In genomic region chr17:30450125-30451027, GRCh38 we compare ENCODE assay signal across 1 cellular context.
TF ChIP-seq lines count a peak whose summit lies in the region.

No MANE protein-coding gene starts in this region.

TF ChIP-seq in HepG2, 621 proteins besides CTCF, POLR2A, EP300 and RAD21 (continued from another document and continues in another):
- TF ChIP-seq KIAA2018 (CRISPR knock-in tag; IDR thresholded peaks at IDR 0.05; ENCODE audit: borderline replicate concordance) (no peak), PHB2 (IDR thresholded peaks at IDR 0.05; ENCODE audit: partially characterized antibody) (no peak), MEF2D (CRISPR knock-in tag; IDR thresholded peaks at IDR 0.05) (0 out of 2 replicates have a peak, but pooled peaks have one; percentile 59), PREB (CRISPR knock-in tag; IDR thresholded peaks at IDR 0.05) (no peak), CSRNP1 (CRISPR knock-in tag; IDR thresholded peaks at IDR 0.05) (no peak), TMF1 (CRISPR knock-in tag; IDR thresholded peaks at IDR 0.05; ENCODE audit: low read depth) (no peak), ELF1 (CRISPR knock-in tag; IDR thresholded peaks at IDR 0.05) (peak; percentile 22; the same call in 1 of the 2 replicates), FOXC1 (CRISPR knock-in tag; IDR thresholded peaks at IDR 0.05; ENCODE audit: borderline replicate concordance) (no peak), TBX3 (IDR thresholded peaks at IDR 0.05; ENCODE audit: borderline replicate concordance) (peak; percentile 47; the same call in 1 of the 2 replicates), ZNF30 (CRISPR knock-in tag; IDR thresholded peaks at IDR 0.05) (no peak), DNMT3B (CRISPR knock-in tag; conservative IDR thresholded peaks at IDR 0.05) (no peak), REPIN1 (CRISPR knock-in tag; IDR thresholded peaks at IDR 0.05; ENCODE audit: borderline replicate concordance, low read depth) (no peak), SNAI1 (CRISPR knock-in tag; IDR thresholded peaks at IDR 0.05; ENCODE audit: borderline replicate concordance) (no peak), TBX2 (CRISPR knock-in tag; IDR thresholded peaks at IDR 0.05; ENCODE audit: borderline replicate concordance) (peak; percentile 86), ZNF564 (CRISPR knock-in tag; IDR thresholded peaks at IDR 0.05) (no peak), ZFP41 (CRISPR knock-in tag; IDR thresholded peaks at IDR 0.05; ENCODE audit: borderline replicate concordance) (no peak), SRSF4 (IDR thresholded peaks at IDR 0.05; ENCODE audit: low read depth, low read length, poor library complexity, severe bottlenecking) (no peak), E2F5 (CRISPR knock-in tag; conservative IDR thresholded peaks at IDR 0.05) (no peak), PRDM4 (CRISPR knock-in tag; IDR thresholded peaks at IDR 0.05; ENCODE audit: borderline replicate concordance) (no peak), EHMT2 (IDR thresholded peaks at IDR 0.05; ENCODE audit: borderline replicate concordance, low read depth, low read length) (peak; percentile 88; the same call in 1 of the 2 replicates), PBX2 (CRISPR knock-in tag; IDR thresholded peaks at IDR 0.05) (no peak), TAF1 (CRISPR knock-in tag; IDR thresholded peaks at IDR 0.05) (no peak), PRMT3 (CRISPR knock-in tag; IDR thresholded peaks at IDR 0.05; ENCODE audit: borderline replicate concordance, low read depth) (no peak), DBP (CRISPR knock-in tag; IDR thresholded peaks at IDR 0.05; ENCODE audit: not compliant biosample characterization) (no peak), ZNF740 (CRISPR knock-in tag; IDR thresholded peaks at IDR 0.05) (no peak), POLR2AphosphoS2 (IDR thresholded peaks at IDR 0.05; ENCODE audit: low read depth, low read length) (no peak), ZNF629 (CRISPR knock-in tag; conservative IDR thresholded peaks at IDR 0.05) (no peak), ZNF275 (CRISPR knock-in tag; IDR thresholded peaks at IDR 0.05; ENCODE audit: borderline replicate concordance) (no peak), ZBTB10 (CRISPR knock-in tag; IDR thresholded peaks at IDR 0.05; ENCODE audit: borderline replicate concordance) (no peak), ZFP1 (CRISPR knock-in tag; IDR thresholded peaks at IDR 0.05) (peak; percentile 77), SIN3A (IDR thresholded peaks at IDR 0.05; ENCODE audit: borderline replicate concordance, low read depth, low read length) (no peak), TARDBP (CRISPR knock-in tag; IDR thresholded peaks at IDR 0.05) (peak; percentile 87), ZNF234 (CRISPR knock-in tag; conservative IDR thresholded peaks at IDR 0.05) (no peak), ETS1 (CRISPR knock-in tag; IDR thresholded peaks at IDR 0.05) (no peak), ZNF138 (CRISPR knock-in tag; IDR thresholded peaks at IDR 0.05; ENCODE audit: low read depth) (no peak), ZNF891 (CRISPR knock-in tag; IDR thresholded peaks at IDR 0.05) (no peak), PTBP1 (IDR thresholded peaks at IDR 0.05; ENCODE audit: low read depth, low read length, poor library complexity, severe bottlenecking) (no peak)
